ENCODE assay signal across 11 cellular contexts in genomic region chrX:152832520-152832919, GRCh38. TPM values are rescaled to one million over a fixed set of nuclear protein-coding genes. Genes with fewer than 3 reads are reported as not detected.
DNase-seq lines count a peak whose midpoint lies in the region; ATAC-seq and TF ChIP-seq lines count a peak whose summit lies in the region.
"Had no signal": no experiment of that assay in that cellular context is flagged by ENCODE, and none has a peak within 500 bp of the region (broad histone marks: within the 10 kb centered on the region; RNA-seq: fewer than 3 reads in every experiment).

No MANE protein-coding gene starts in this region.

- peak overlapping the region; percentile 88 for H3K4me2 ChIP-seq in Loucy (ENCODE audit: low read depth, low read length, poor library complexity, severe bottlenecking)

- H3F3A ChIP-seq in Loucy (ENCODE audit: low read depth), result no peaks in the 10 kb centered on the region

- no peaks in the 10 kb centered on the region for H3K36me3 ChIP-seq in Loucy (ENCODE audit: insufficient read depth, low read length)

- H3K9me3 ChIP-seq in Loucy (ENCODE audit: insufficient read depth, low read depth, low read length), result no peaks in the 10 kb centered on the region
- H3K9me3 ChIP-seq: mucosa of descending colon had no signal

- peaks cover 2% of the 10 kb centered on the region for H4K20me1 ChIP-seq in Loucy (ENCODE audit: insufficient read depth, low read length, poor library complexity, severe bottlenecking)

- H3K4me3 ChIP-seq in Loucy (ENCODE audit: low read length, poor library complexity, severe bottlenecking), result peak overlapping the region; percentile 95
- H3K4me3 ChIP-seq: mucosa of descending colon had no signal

- peaks cover 35% of the 10 kb centered on the region for H3K79me2 ChIP-seq in Loucy (ENCODE audit: insufficient read depth, low read length)

- H3K9me2 ChIP-seq in Loucy (replicated peaks; ENCODE audit: low read depth, low read length), result no peaks in the 10 kb centered on the region

- TF ChIP-seq CTCF in Loucy (conservative IDR thresholded peaks at IDR 0.05; ENCODE audit: low read length) (no peak), nephron progenitor cell (IDR thresholded peaks at IDR 0.05) (no peak)

- H3K4me1 Mint-ChIP-seq in activated CD4-positive, alpha-beta T cell treated with anti-CD3 and anti-CD28 coated beads for 36 hours, result peaks cover 19% of the 10 kb centered on the region
- H3K4me1 Mint-ChIP-seq in central memory CD8-positive, alpha-beta T cell, result peaks cover 34% of the 10 kb centered on the region
- peaks cover 40% of the 10 kb centered on the region for H3K4me1 Mint-ChIP-seq in nephron progenitor cell

- no peaks in the 10 kb centered on the region for H3K9me3 Mint-ChIP-seq in activated CD4-positive, alpha-beta T cell treated with anti-CD3 and anti-CD28 coated beads for 36 hours (ENCODE audit: low read depth)
- H3K9me3 Mint-ChIP-seq in central memory CD8-positive, alpha-beta T cell, result no peaks in the 10 kb centered on the region
- peaks cover 69% of the 10 kb centered on the region for H3K9me3 Mint-ChIP-seq in nephron progenitor cell

- peak overlapping the region; percentile 42 for H3K27ac Mint-ChIP-seq in activated CD4-positive, alpha-beta T cell treated with anti-CD3 and anti-CD28 coated beads for 36 hours
- no peak overlapping the region for H3K27ac Mint-ChIP-seq in central memory CD8-positive, alpha-beta T cell (ENCODE audit: low read depth)
- peak overlapping the region; percentile 97 for H3K27ac Mint-ChIP-seq in nephron progenitor cell

- CTCF ChIA-PET in activated CD4-positive, alpha-beta T cell treated with anti-CD3 and anti-CD28 coated beads for 36 hours (lab: Charles Lee), result interaction anchor here (0.6 kb wide), 1 partner anchor 81 kb away, joined by 3 read pairs; no protein-coding TSS in a partner anchor

- intact Hi-C loops in activated CD4-positive, alpha-beta T cell treated with anti-CD3 and anti-CD28 coated beads for 36 hours (cut with DNase I, micrococcal nuclease), result loop anchor here (5.0 to 10.0 kb wide), 3 partner anchors 95 to 1435 kb away; partner anchors contain the start of gene VMA21 (in 1 of the 2)

- peaks cover 15% of the 10 kb centered on the region for H3K4me1 ChIP-seq in Loucy (ENCODE audit: insufficient read depth, low read length, poor library complexity, severe bottlenecking)

- H3K36me3 Mint-ChIP-seq in activated CD4-positive, alpha-beta T cell treated with anti-CD3 and anti-CD28 coated beads for 36 hours (ENCODE audit: low read depth), result peaks cover 17% of the 10 kb centered on the region
- peaks cover 10% of the 10 kb centered on the region for H3K36me3 Mint-ChIP-seq in central memory CD8-positive, alpha-beta T cell (ENCODE audit: insufficient read depth)
- H3K36me3 Mint-ChIP-seq in nephron progenitor cell (ENCODE audit: low read depth), result peaks cover 51% of the 10 kb centered on the region

- no peak for ATAC-seq in activated CD4-positive, alpha-beta T cell treated with anti-CD3 and anti-CD28 coated beads for 36 hours
- no peak for ATAC-seq in central memory CD8-positive, alpha-beta T cell (replicated peaks; ENCODE audit: extremely low read depth, poor library complexity, severe bottlenecking)
- ATAC-seq in HG02938 (IDR thresholded peaks at IDR 0.05; ENCODE audit: unreplicated experiment), result no peak
- no peak for ATAC-seq in HG02885 (IDR thresholded peaks at IDR 0.05; ENCODE audit: poor library complexity, unreplicated experiment)
- ATAC-seq in GM19035 (IDR thresholded peaks at IDR 0.05; ENCODE audit: unreplicated experiment), result no peak
- ATAC-seq: mucosa of descending colon had no signal

- DNase-seq in activated CD4-positive, alpha-beta T cell treated with anti-CD3 and anti-CD28 coated beads for 36 hours, result no peak
- no peak for DNase-seq in activated CD4-positive, alpha-beta T cell treated with anti-CD3 and anti-CD28 coated beads, Interleukin-2, amount 50 U/mL, for 48 hours
- no peak for DNase-seq in central memory CD8-positive, alpha-beta T cell (ENCODE audit: low spot score in 2 of 2)
- no peak for DNase-seq in nephron progenitor cell
- DNase-seq: mucosa of descending colon, NCI-H1930, T1000 had no signal

- H3K4me3 Mint-ChIP-seq in activated CD4-positive, alpha-beta T cell treated with anti-CD3 and anti-CD28 coated beads for 36 hours, result peak overlapping the region; percentile 83
- peak overlapping the region; percentile 93 for H3K4me3 Mint-ChIP-seq in central memory CD8-positive, alpha-beta T cell
- peak overlapping the region; percentile 98 for H3K4me3 Mint-ChIP-seq in nephron progenitor cell

- no peaks in the 10 kb centered on the region for H3K27me3 Mint-ChIP-seq in activated CD4-positive, alpha-beta T cell treated with anti-CD3 and anti-CD28 coated beads for 36 hours
- no peaks in the 10 kb centered on the region for H3K27me3 Mint-ChIP-seq in central memory CD8-positive, alpha-beta T cell
- no peaks in the 10 kb centered on the region for H3K27me3 Mint-ChIP-seq in nephron progenitor cell (ENCODE audit: low read depth, poor library complexity)

- POLR2A ChIA-PET in activated CD4-positive, alpha-beta T cell treated with anti-CD3 and anti-CD28 coated beads for 36 hours (lab: Charles Lee), result no interaction called here

- peak overlapping the region; percentile 36 for H3K9ac ChIP-seq in Loucy (ENCODE audit: low read depth, low read length, poor library complexity, severe bottlenecking)

- no peak overlapping the region for H2AFZ ChIP-seq in Loucy (ENCODE audit: low read length)

- H3K27me3 ChIP-seq in Loucy (ENCODE audit: insufficient read depth, low read length, poor library complexity, severe bottlenecking), result no peaks in the 10 kb centered on the region

RNA-seq across cellular contexts. Expression of gene NSDHL, which starts 1.7 kb away (rescaled TPM):
- 10 to 100 TPM; 20.0 to 20.6 TPM for total RNA-seq in activated CD4-positive, alpha-beta T cell treated with anti-CD3 and anti-CD28 coated beads for 36 hours

RNA-seq across cellular contexts. Expression of gene CETN2, which starts 2.0 kb away (rescaled TPM):
- 10 to 100 TPM; 11.2 to 13.1 TPM for total RNA-seq in activated CD4-positive, alpha-beta T cell treated with anti-CD3 and anti-CD28 coated beads for 36 hours
